24 cellular contexts compared by ENCODE assay signal in genomic region chr1:62601412-62601971, GRCh38. TPM values are rescaled to one million over a fixed set of nuclear protein-coding genes. Genes with fewer than 3 reads are reported as not detected.
"Had no signal": no experiment of that assay in that cellular context is flagged by ENCODE, and none has a peak within 500 bp of the region (broad histone marks: within the 10 kb centered on the region; RNA-seq: fewer than 3 reads in every experiment).

No MANE protein-coding gene starts in this region.

- H3K4me1 ChIP-seq: ascending aorta, left lung, psoas muscle, tibial nerve had no signal

- H3K9me3 Mint-ChIP-seq: activated CD4-positive, alpha-beta T cell treated with anti-CD3 and anti-CD28 coated beads, Interleukin-2, amount 10 ng/mL, durations not matched to agents 7 days and 5 days; activated T-cell treated with anti-CD3 and anti-CD28 coated beads, Interleukin-2, amount 50 U/mL, for 24 hours; activated T-helper 2 cell treated with anti-CD3 and anti-CD28 coated beads, Interferon-gamma antibody, Interleukin-2, Interleukin-4, amounts not matched to agents 10 μg/mL and 5 μg/mL and 100 μg/mL, durations not matched to agents 14 hours and 24 hours and 36 hours; effector memory CD8-positive, alpha-beta T cell; nephron progenitor cell; stimulated activated naive CD8-positive, alpha-beta T cell treated with anti-CD3 and anti-CD28 coated beads, Interleukin-15, Interleukin-2, amounts not matched to agents 100 ng/mL and 50 ng/mL, for 24 hours had no signal

- H3K36me3 ChIP-seq: ascending aorta, left lung, tibial nerve had no signal

- H3K27me3 Mint-ChIP-seq: activated CD4-positive, alpha-beta T cell treated with anti-CD3 and anti-CD28 coated beads, Interleukin-2, amount 10 ng/mL, durations not matched to agents 7 days and 5 days; activated T-cell treated with anti-CD3 and anti-CD28 coated beads, Interleukin-2, amount 50 U/mL, for 24 hours; effector memory CD8-positive, alpha-beta T cell; stimulated activated naive CD8-positive, alpha-beta T cell treated with anti-CD3 and anti-CD28 coated beads, Interleukin-15, Interleukin-2, amounts not matched to agents 100 ng/mL and 50 ng/mL, for 24 hours had no signal

- DNase-seq: activated CD4-positive, alpha-beta T cell treated with anti-CD3 and anti-CD28 coated beads, Interleukin-2, amount 10 ng/mL, durations not matched to agents 7 days and 5 days; activated CD8-positive, alpha-beta T cell treated with anti-CD3 and anti-CD28 coated beads, Interleukin-2, amount 10 ng/mL, durations not matched to agents 7 days and 5 days; activated naive CD4-positive, alpha-beta T cell treated with Interleukin-2 at 50 U/mL for 16 hours; activated T-cell treated with anti-CD3 and anti-CD28 coated beads, Interleukin-2, amount 50 U/mL, for 24 hours; cerebellar nuclear complex; effector memory CD8-positive, alpha-beta T cell; foreskin melanocyte; glutamatergic neuron; left lung; nephron progenitor cell; occipital lobe; psoas muscle; right cardiac atrium; T-helper 1 cell; T-helper 9 cell had no signal

- H3K27ac ChIP-seq: ascending aorta, left lung, psoas muscle, skin epidermis, tibial nerve had no signal

- H3K4me3 Mint-ChIP-seq: activated CD4-positive, alpha-beta T cell treated with anti-CD3 and anti-CD28 coated beads, Interleukin-2, amount 10 ng/mL, durations not matched to agents 7 days and 5 days; activated CD8-positive, alpha-beta T cell treated with anti-CD3 and anti-CD28 coated beads, Interleukin-2, amount 10 ng/mL, durations not matched to agents 7 days and 5 days; activated T-cell treated with anti-CD3 and anti-CD28 coated beads, Interleukin-2, amount 50 U/mL, for 24 hours; effector memory CD8-positive, alpha-beta T cell; nephron progenitor cell; stimulated activated naive CD8-positive, alpha-beta T cell treated with anti-CD3 and anti-CD28 coated beads, Interleukin-15, Interleukin-2, amounts not matched to agents 100 ng/mL and 50 ng/mL, for 24 hours had no signal

- H3K27ac Mint-ChIP-seq: activated CD4-positive, alpha-beta T cell treated with anti-CD3 and anti-CD28 coated beads, Interleukin-2, amount 10 ng/mL, durations not matched to agents 7 days and 5 days; activated CD8-positive, alpha-beta T cell treated with anti-CD3 and anti-CD28 coated beads, Interleukin-2, amount 10 ng/mL, durations not matched to agents 7 days and 5 days; activated T-cell treated with anti-CD3 and anti-CD28 coated beads, Interleukin-2, amount 50 U/mL, for 24 hours; activated T-helper 2 cell treated with anti-CD3 and anti-CD28 coated beads, Interferon-gamma antibody, Interleukin-2, Interleukin-4, amounts not matched to agents 10 μg/mL and 5 μg/mL and 100 μg/mL, durations not matched to agents 14 hours and 24 hours and 36 hours; effector memory CD8-positive, alpha-beta T cell; nephron progenitor cell; stimulated activated naive CD8-positive, alpha-beta T cell treated with anti-CD3 and anti-CD28 coated beads, Interleukin-15, Interleukin-2, amounts not matched to agents 100 ng/mL and 50 ng/mL, for 24 hours had no signal

- FAIRE-seq: bronchial epithelial cell had no signal

- H3K9me3 ChIP-seq: ascending aorta, left lung, psoas muscle, tibial nerve had no signal

- H3K27me3 ChIP-seq: ascending aorta, left lung, tibial nerve had no signal

- H3K4me3 ChIP-seq: ascending aorta, left lung, psoas muscle, skin epidermis, tibial nerve had no signal

- H3K4me1 Mint-ChIP-seq: activated CD4-positive, alpha-beta T cell treated with anti-CD3 and anti-CD28 coated beads, Interleukin-2, amount 10 ng/mL, durations not matched to agents 7 days and 5 days; nephron progenitor cell had no signal

- ATAC-seq: activated CD8-positive, alpha-beta T cell treated with anti-CD3 and anti-CD28 coated beads, Interleukin-2, amount 10 ng/mL, durations not matched to agents 7 days and 5 days; effector memory CD8-positive, alpha-beta T cell; left lung; psoas muscle; right cardiac atrium had no signal

RNA-seq across cellular contexts. Expression of gene ANGPTL3, which starts 4.2 kb away (rescaled TPM):
- total RNA-seq: activated CD4-positive, alpha-beta T cell treated with anti-CD3 and anti-CD28 coated beads, Interleukin-2, amount 10 ng/mL, durations not matched to agents 7 days and 5 days; activated CD8-positive, alpha-beta T cell treated with anti-CD3 and anti-CD28 coated beads, Interleukin-2, amount 10 ng/mL, durations not matched to agents 7 days and 5 days; activated T-helper 2 cell treated with anti-CD3 and anti-CD28 coated beads, Interferon-gamma antibody, Interleukin-2, Interleukin-4, amounts not matched to agents 10 μg/mL and 5 μg/mL and 100 μg/mL, durations not matched to agents 14 hours and 24 hours and 36 hours; ascending aorta; bronchial epithelial cell; dermis microvascular lymphatic vessel endothelial cell; kidney epithelial cell; left lung; myocyte; occipital lobe; psoas muscle; right cardiac atrium; tibial nerve had no signal
- polyA plus RNA-seq: psoas muscle, right cardiac atrium had no signal
